ENCODE assay signal across 9 cellular contexts in the genomic region with DNA sequence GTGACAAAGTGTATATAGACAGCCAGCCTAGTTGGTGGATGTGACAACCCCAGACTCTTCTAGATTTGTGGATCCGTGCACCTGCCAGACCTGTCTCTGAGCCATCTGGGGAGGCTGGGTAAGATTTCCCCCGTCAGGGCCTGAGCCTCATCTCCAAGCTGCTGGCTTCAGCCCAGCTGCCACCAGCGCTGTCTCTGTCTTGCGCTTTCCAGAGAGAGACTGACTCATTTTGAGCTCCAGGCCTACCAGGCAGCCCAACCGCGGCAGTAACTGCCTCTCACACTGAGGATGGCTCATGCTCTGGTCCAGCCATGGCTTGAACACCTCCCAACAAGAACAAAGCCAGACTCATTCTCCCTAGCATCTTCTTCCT. TPM values are rescaled to one million over a fixed set of nuclear protein-coding genes. Genes with fewer than 3 reads are reported as not detected.
DNase-seq lines count a peak whose midpoint lies in the region; ATAC-seq lines count a peak whose summit lies in the region.
"Had no signal": no experiment of that assay in that cellular context is flagged by ENCODE, and none has a peak within 500 bp of the region (broad histone marks: within the 10 kb centered on the region; RNA-seq: fewer than 3 reads in every experiment).

No MANE protein-coding gene starts in this region.

- no peaks in the 10 kb centered on the region for H3K9me3 ChIP-seq in mesenchymal stem cell (ENCODE audit: control insufficient read depth, low read length)

- H3K4ac ChIP-seq in mesenchymal stem cell (ENCODE audit: low read depth in 1 of 2, low read length in 2 of 2) = no peak overlapping the region

- H4K91ac ChIP-seq in mesenchymal stem cell (ENCODE audit: low read length) = no peak overlapping the region

- no peak overlapping the region for H3K4me3 ChIP-seq in mesenchymal stem cell (ENCODE audit: insufficient read depth in 1 of 2, low read depth in 1 of 2, low read length in 2 of 2)

- peak overlapping the region; percentile 50 for H3K27ac ChIP-seq in mesenchymal stem cell (ENCODE audit: low read length, poor library complexity, severe bottlenecking)

- H2AK5ac ChIP-seq in mesenchymal stem cell (ENCODE audit: low read length, severe bottlenecking) = no peak overlapping the region

- no peak overlapping the region for H2AFZ ChIP-seq in mesenchymal stem cell (ENCODE audit: low read depth, low read length)

- H2BK15ac ChIP-seq in mesenchymal stem cell (ENCODE audit: low read depth, poor library complexity, severe bottlenecking) = no peak overlapping the region

- H3K27me3 ChIP-seq in mesenchymal stem cell (ENCODE audit: control insufficient read depth in 1 of 2, insufficient read depth in 1 of 2, low read length in 2 of 2) = no peaks in the 10 kb centered on the region

- H2BK120ac ChIP-seq in mesenchymal stem cell (ENCODE audit: low read depth, low read length) = no peak overlapping the region

- WGBS in mesenchymal stem cell = 73% methylated on average over 6 of the region's 6 CpGs

- peak overlapping the region; percentile 33 for H3K9ac ChIP-seq in mesenchymal stem cell (ENCODE audit: low read length)

- H3K14ac ChIP-seq in mesenchymal stem cell (ENCODE audit: low read length in 2 of 2) = no peak overlapping the region

- H4K8ac ChIP-seq in mesenchymal stem cell (ENCODE audit: low read length) = no peak overlapping the region

- peaks cover 24% of the 10 kb centered on the region for H3K79me1 ChIP-seq in mesenchymal stem cell (replicated peaks; ENCODE audit: low read length, poor library complexity, severe bottlenecking)

- ATAC-seq in sciatic nerve = no peak
- ATAC-seq in HG03196 (IDR thresholded peaks at IDR 0.05; ENCODE audit: unreplicated experiment) = no peak
- ATAC-seq: right cardiac atrium had no signal

- peaks cover 47% of the 10 kb centered on the region for H3K4me1 ChIP-seq in mesenchymal stem cell (ENCODE audit: control insufficient read depth, insufficient read depth, low read depth, low read length)

- H2BK5ac ChIP-seq in mesenchymal stem cell (ENCODE audit: low read depth, low read length, poor library complexity, severe bottlenecking) = no peak overlapping the region

- intact Hi-C loops in sciatic nerve (cut with DNase I) = loop anchor here (10.0 kb wide), 1 partner anchor 182 kb away; the partner anchor contains the start of gene TNIP2

- H3K4me2 ChIP-seq in mesenchymal stem cell (ENCODE audit: low read length, poor library complexity, severe bottlenecking) = no peak overlapping the region

- H2BK12ac ChIP-seq in mesenchymal stem cell (ENCODE audit: low read length in 2 of 2) = no peak overlapping the region

- H3K23ac ChIP-seq in mesenchymal stem cell (ENCODE audit: low read length in 2 of 2) = no peak overlapping the region

- H3K36me3 ChIP-seq in mesenchymal stem cell (ENCODE audit: control insufficient read depth in 1 of 2, insufficient read depth in 2 of 2, low read depth in 1 of 2, low read length in 2 of 2) = peaks cover 63 to 68% of the 10 kb centered on the region in 2 experiments

- H3K18ac ChIP-seq in mesenchymal stem cell (ENCODE audit: low read depth in 1 of 2, low read length in 2 of 2) = peak overlapping the region in 1 of 2 experiments; percentile 32

- DNase-seq in activated naive CD4-positive, alpha-beta T cell treated with Interleukin-2 at 50 U/mL for 16 hours = peak; percentile 71
- no peak for DNase-seq in activated naive CD4-positive, alpha-beta T cell (lab: John Stamatoyannopoulos, UW)
- peak; percentile 80 for DNase-seq in LHCN-M2 (ENCODE audit: low read depth)
- DNase-seq in activated T-helper 9 cell treated with anti-CD3 and anti-CD28 coated beads, Interleukin-2, amount 50 U/mL, for 16 hours (ENCODE audit: low read depth) = peak; percentile 46
- peak; percentile 65 for DNase-seq in mesenchymal stem cell
- no peak for DNase-seq in effector CD4-positive, alpha-beta T cell
- DNase-seq in sciatic nerve (ENCODE audit: low spot score) = no peak

RNA-seq across cellular contexts. Expression of gene NOP14, which starts 26.4 kb away (rescaled TPM):
- total RNA-seq in LHCN-M2 (2014; rRNA removed) (23.3 and 33.1 TPM in 2 replicates), sciatic nerve (20.0 TPM)
- 24.8 TPM for polyA plus RNA-seq in LHCN-M2 (2012)
- 32.6 TPM for polyA plus RNA-seq in mesenchymal stem cell (2013, experiment 1 of 2)
- 33.3 TPM for polyA plus RNA-seq in mesenchymal stem cell (2013, experiment 2 of 2)

RNA-seq across cellular contexts. Expression of gene GRK4, which starts 26.6 kb away (rescaled TPM):
- total RNA-seq in LHCN-M2 (2014; rRNA removed) (4.7 and 6.7 TPM in 2 replicates), sciatic nerve (14.8 TPM)
- 4.6 TPM for polyA plus RNA-seq in LHCN-M2 (2012)
- polyA plus RNA-seq in mesenchymal stem cell (2013, experiment 1 of 2) = 3.6 TPM
- 3.7 TPM for polyA plus RNA-seq in mesenchymal stem cell (2013, experiment 2 of 2)

Comparison
In these comparisons a context has a peak if more than half of its experiments do, and no peak if none do; other contexts are left out.
1. DNase-seq: peak in activated naive CD4-positive, alpha-beta T cell treated with Interleukin-2 at 50 U/mL for 16 hours (single experiment), LHCN-M2 (single experiment), activated T-helper 9 cell treated with anti-CD3 and anti-CD28 coated beads, Interleukin-2, amount 50 U/mL, for 16 hours (single experiment) and mesenchymal stem cell (single experiment); none in activated naive CD4-positive, alpha-beta T cell (0 of 4), effector CD4-positive, alpha-beta T cell (single experiment) and sciatic nerve (single experiment).